ENCODE assay signal across 1 cellular context in the genomic region with DNA sequence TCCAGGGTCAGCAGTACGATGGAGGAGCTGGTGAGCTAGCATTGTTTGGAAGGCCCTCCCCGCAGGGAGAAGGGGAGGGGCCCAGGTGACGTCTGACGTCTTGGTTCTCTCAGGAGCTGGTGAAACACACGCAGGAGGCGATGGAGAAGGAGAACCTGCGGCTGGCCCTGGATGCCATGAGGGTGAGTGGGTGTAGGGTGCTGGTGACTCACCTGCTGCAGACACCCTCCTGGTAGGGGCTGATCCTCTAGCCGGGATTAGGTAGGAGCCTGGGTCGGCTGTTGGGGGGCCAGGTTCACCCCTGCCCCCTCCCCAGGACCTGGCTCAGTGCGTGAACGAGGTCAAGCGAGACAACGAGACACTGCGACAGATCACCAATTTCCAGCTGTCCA.
TF ChIP-seq lines count a peak whose summit lies in the region.

No MANE protein-coding gene starts in this region.

TF ChIP-seq in K562, 482 proteins besides CTCF, POLR2A, EP300 and RAD21:
- TF ChIP-seq ATF1 (CRISPR knock-in tag; IDR thresholded peaks at IDR 0.05) (no peak), ATF1 (tag; IDR thresholded peaks at IDR 0.05) (0 out of 2 replicates have a peak, but pooled peaks have one; percentile 19), TAF15 (IDR thresholded peaks at IDR 0.05; ENCODE audit: low read depth, low read length) (no peak), FOSL1 (tag; conservative IDR thresholded peaks at IDR 0.05) (peak; percentile 39; the same call in 1 of the 2 replicates)
